ENCODE assay signal across 11 cellular contexts in genomic region chr12:109612975-109613502, GRCh38. TPM values are rescaled to one million over a fixed set of nuclear protein-coding genes. Genes with fewer than 3 reads are reported as not detected.
A peak's percentile ranks its signal among the peaks of the same experiment; 100 is the strongest.
DNase-seq lines count a peak whose midpoint lies in the region; ATAC-seq, FAIRE-seq and TF ChIP-seq lines count a peak whose summit lies in the region.
"Had no signal": no experiment of that assay in that cellular context is flagged by ENCODE, and none has a peak within 500 bp of the region (broad histone marks: within the 10 kb centered on the region; RNA-seq: fewer than 3 reads in every experiment).

No MANE protein-coding gene starts in this region.

- H3K9me3 Mint-ChIP-seq in HFFc6, result no peaks in the 10 kb centered on the region
- H3K9me3 Mint-ChIP-seq in activated naive CD8-positive, alpha-beta T cell treated with anti-CD3 and anti-CD28 coated beads, Interleukin-2, amount 50 U/mL, for 24 hours, result no peaks in the 10 kb centered on the region
- H3K9me3 Mint-ChIP-seq: activated T-cell treated with anti-CD3 and anti-CD28 coated beads, Interleukin-2, amount 50 U/mL, for 4 hours had no signal

- peaks cover 47% of the 10 kb centered on the region for H3K27me3 Mint-ChIP-seq in HFFc6 (ENCODE audit: insufficient read depth)
- peaks cover 35% of the 10 kb centered on the region for H3K27me3 Mint-ChIP-seq in activated naive CD8-positive, alpha-beta T cell treated with anti-CD3 and anti-CD28 coated beads, Interleukin-2, amount 50 U/mL, for 24 hours

- TF ChIP-seq CTCF in D721Med (IDR thresholded peaks at IDR 0.05; ENCODE audit: insufficient read depth, missing control alignments), result peak; percentile 14
- TF ChIP-seq CTCF in HFFc6 (IDR thresholded peaks at IDR 0.05), result peak; percentile 65

- no peak overlapping the region for H3K4me3 Mint-ChIP-seq in HFFc6
- H3K4me3 Mint-ChIP-seq in activated naive CD8-positive, alpha-beta T cell treated with anti-CD3 and anti-CD28 coated beads, Interleukin-2, amount 50 U/mL, for 24 hours, result no peak overlapping the region
- H3K4me3 Mint-ChIP-seq: activated T-cell treated with anti-CD3 and anti-CD28 coated beads, Interleukin-2, amount 50 U/mL, for 4 hours had no signal

- FAIRE-seq in D721Med (lab: Jason Lieb, UNC), result no peak

- no peaks in the 10 kb centered on the region for H3K4me1 Mint-ChIP-seq in HFFc6 (ENCODE audit: low read depth)
- no peaks in the 10 kb centered on the region for H3K4me1 Mint-ChIP-seq in activated naive CD8-positive, alpha-beta T cell treated with anti-CD3 and anti-CD28 coated beads, Interleukin-2, amount 50 U/mL, for 24 hours

- peak; percentile 26 for ATAC-seq in activated naive CD8-positive, alpha-beta T cell treated with anti-CD3 and anti-CD28 coated beads, Interleukin-2, amount 50 U/mL, for 24 hours
- ATAC-seq in left lobe of liver (peak; percentile 28), GM21367 (IDR thresholded peaks at IDR 0.05; ENCODE audit: unreplicated experiment) (no peak), GM19463 (IDR thresholded peaks at IDR 0.05; ENCODE audit: unreplicated experiment) (no peak)
- ATAC-seq: activated T-cell treated with anti-CD3 and anti-CD28 coated beads, Interleukin-2, amount 50 U/mL, for 4 hours had no signal

- H3K27me3 ChIP-seq in effector memory CD4-positive, alpha-beta T cell (replicated peaks; ENCODE audit: control insufficient read depth, insufficient read depth, low read length, poor library complexity, severe bottlenecking), result peaks cover 3% of the 10 kb centered on the region
- H3K27me3 ChIP-seq: ovary had no signal

- H3K27ac ChIP-seq in effector memory CD4-positive, alpha-beta T cell (ENCODE audit: insufficient read depth, low read length, poor library complexity, severe bottlenecking), result no peak overlapping the region
- H3K27ac ChIP-seq: ovary had no signal

- DNase-seq in D721Med (ENCODE audit: insufficient read length, low spot score) (no peak), HFFc6 (peak; percentile 3), left lobe of liver (ENCODE audit: low spot score) (no peak), cortex of kidney (lab: John Stamatoyannopoulos, UW) (no peak)
- no peak for DNase-seq in activated naive CD8-positive, alpha-beta T cell treated with anti-CD3 and anti-CD28 coated beads, Interleukin-2, amount 50 U/mL, for 24 hours
- no peak for DNase-seq in effector memory CD4-positive, alpha-beta T cell
- DNase-seq: activated T-cell treated with anti-CD3 and anti-CD28 coated beads, Interleukin-2, amount 50 U/mL, for 4 hours; NK-92 treated with Interleukin-12 subunit alpha and Interleukin-12 subunit beta, amount 100 ng/mL, for 24 hours; ovary had no signal

- no peaks in the 10 kb centered on the region for H3K36me3 ChIP-seq in effector memory CD4-positive, alpha-beta T cell (ENCODE audit: control insufficient read depth, insufficient read depth, low read length)
- H3K36me3 ChIP-seq: ovary had no signal

- H3K4me3 ChIP-seq in effector memory CD4-positive, alpha-beta T cell (ENCODE audit: insufficient read depth, low read depth, low read length, poor library complexity, severe bottlenecking), result no peak overlapping the region
- H3K4me3 ChIP-seq: ovary had no signal

- H3K4me1 ChIP-seq in effector memory CD4-positive, alpha-beta T cell (ENCODE audit: control insufficient read depth, insufficient read depth, low read length, poor library complexity, severe bottlenecking), result no peaks in the 10 kb centered on the region

- H3K36me3 Mint-ChIP-seq in HFFc6 (ENCODE audit: low read depth), result no peaks in the 10 kb centered on the region
- no peaks in the 10 kb centered on the region for H3K36me3 Mint-ChIP-seq in activated naive CD8-positive, alpha-beta T cell treated with anti-CD3 and anti-CD28 coated beads, Interleukin-2, amount 50 U/mL, for 24 hours (ENCODE audit: low read depth)

- H3K9me3 ChIP-seq in effector memory CD4-positive, alpha-beta T cell (ENCODE audit: control insufficient read depth, low read length), result no peaks in the 10 kb centered on the region
- H3K9me3 ChIP-seq: ovary had no signal

- H3K27ac Mint-ChIP-seq in HFFc6, result no peak overlapping the region
- no peak overlapping the region for H3K27ac Mint-ChIP-seq in activated naive CD8-positive, alpha-beta T cell treated with anti-CD3 and anti-CD28 coated beads, Interleukin-2, amount 50 U/mL, for 24 hours

RNA-seq across cellular contexts. Expression of gene MVK, which starts 39.4 kb away (rescaled TPM):
- 10 to 100 TPM in 1 of 6 experiments, 1 to 10 TPM in 5; 7.1 to 10.4 (median 7.9) TPM for total RNA-seq in HFFc6 (2021; fragmentation: NEBNext Ultra II Directional; extraction: Animal tissue kit (Norgen Biotek cat#: 25700))
- 16.5 TPM for total RNA-seq in left lobe of liver

RNA-seq across cellular contexts. Expression of gene MMAB, which starts 39.7 kb away (rescaled TPM):
- total RNA-seq in HFFc6 (2021; fragmentation: NEBNext Ultra II Directional; extraction: Animal tissue kit (Norgen Biotek cat#: 25700)), result 10 to 100 TPM; 12.8 to 23.1 (median 18.7) TPM
- 41.1 TPM for total RNA-seq in left lobe of liver

Comparison
In these comparisons a context has a peak if more than half of its experiments do, and no peak if none do; other contexts are left out.
1. ATAC-seq: peak in activated naive CD8-positive, alpha-beta T cell treated with anti-CD3 and anti-CD28 coated beads, Interleukin-2, amount 50 U/mL, for 24 hours (single experiment) and left lobe of liver (single experiment); none in GM21367 (single experiment) and GM19463 (single experiment).